22 cellular contexts compared by ENCODE assay signal in genomic region chr1:218817747-218818146, GRCh38.
DNase-seq lines count a peak whose midpoint lies in the region; ATAC-seq and TF ChIP-seq lines count a peak whose summit lies in the region.
"Had no signal": no experiment of that assay in that cellular context is flagged by ENCODE, and none has a peak within 500 bp of the region (broad histone marks: within the 10 kb centered on the region; RNA-seq: fewer than 3 reads in every experiment).

No MANE protein-coding gene starts in this region.

- H4K20me1 ChIP-seq in SK-N-SH (ENCODE audit: insufficient read depth): no peaks in the 10 kb centered on the region
- H4K20me1 ChIP-seq: BLaER1 treated with 17β-estradiol and CSF1 and Interleukin-3, amounts not matched to agents 10 nM and 100 nM had no signal

- TF ChIP-seq POLR2A in esophagus muscularis mucosa (IDR thresholded peaks at IDR 0.05; ENCODE audit: low read depth): no peak

- no peak overlapping the region for H3K4me2 ChIP-seq in SK-N-SH
- H3K4me2 ChIP-seq: BLaER1 treated with 17β-estradiol and CSF1 and Interleukin-3, amounts not matched to agents 10 nM and 100 nM; GM23338 had no signal

- H3K9me2 ChIP-seq in SK-N-SH: no peaks in the 10 kb centered on the region

- H3K4me1 ChIP-seq in SK-N-SH (ENCODE audit: control insufficient read depth in 1 of 2, insufficient read depth in 2 of 2, low read depth in 1 of 2, low read length in 1 of 2): peaks cover 0 to 5% of the 10 kb centered on the region in 2 experiments; a peak in 2 of 4 replicates
- H3K4me1 ChIP-seq in heart right ventricle: peaks cover 0 to 5% (median 0%) of the 10 kb centered on the region in 9 donors
- H3K4me1 ChIP-seq in esophagus muscularis mucosa: no peaks in the 10 kb centered on the region
- H3K4me1 ChIP-seq: BLaER1 treated with 17β-estradiol and CSF1 and Interleukin-3, amounts not matched to agents 10 nM and 100 nM; foreskin keratinocyte; upper lobe of right lung had no signal

- intact Hi-C loops in heart right ventricle (cut with DNase I) (no loop called here), esophagus muscularis mucosa (cut with DNase I) (no loop called here)

- no peaks in the 10 kb centered on the region for H3K79me2 ChIP-seq in SK-N-SH (ENCODE audit: insufficient read depth)

- H3K27ac ChIP-seq in SK-N-SH (ENCODE audit: low read depth in 2 of 2, low read length in 1 of 2) (no peak overlapping the region), heart right ventricle (peak overlapping the region in 4 of 10 donors; percentile 16 to 41 (median 29)), esophagus muscularis mucosa (replicated peaks in 1 of 4) (no peak overlapping the region)
- H3K27ac ChIP-seq: BLaER1 treated with 17β-estradiol and CSF1 and Interleukin-3, amounts not matched to agents 10 nM and 100 nM; foreskin keratinocyte; neutrophil; upper lobe of right lung had no signal

- no peak for TF ChIP-seq RAD21 in SK-N-SH (IDR thresholded peaks at IDR 0.05; ENCODE audit: low read length)

- POLR2A ChIA-PET in SK-N-SH (lab: Yijun Ruan, JAX): no interaction called here

- H3K9ac ChIP-seq in SK-N-SH: no peak overlapping the region
- H3K9ac ChIP-seq: BLaER1 treated with 17β-estradiol and CSF1 and Interleukin-3, amounts not matched to agents 10 nM and 100 nM had no signal

- CTCF ChIA-PET in SK-N-SH (lab: Yijun Ruan, JAX): interaction anchor here (0.6 kb wide), 1 partner anchor 325 kb away, joined by 3 read pairs; no protein-coding TSS in a partner anchor

- no peak overlapping the region for H3K4me3 ChIP-seq in SK-N-SH (ENCODE audit: low read depth in 2 of 2, low read length in 1 of 2)
- H3K4me3 ChIP-seq in heart right ventricle: no peak overlapping the region
- no peak overlapping the region for H3K4me3 ChIP-seq in esophagus muscularis mucosa
- H3K4me3 ChIP-seq: BLaER1 treated with 17β-estradiol and CSF1 and Interleukin-3, amounts not matched to agents 10 nM and 100 nM; GM23338; mucosa of descending colon; upper lobe of right lung had no signal

- TF ChIP-seq CTCF in SK-N-SH (IDR thresholded peaks at IDR 0.05): no peak
- no peak for TF ChIP-seq CTCF in heart right ventricle (IDR thresholded peaks at IDR 0.05)
- TF ChIP-seq CTCF in esophagus muscularis mucosa (IDR thresholded peaks at IDR 0.05): no peak

- no peaks in the 10 kb centered on the region for H3K9me3 ChIP-seq in SK-N-SH
- H3K9me3 ChIP-seq in heart right ventricle: no peaks in the 10 kb centered on the region
- no peaks in the 10 kb centered on the region for H3K9me3 ChIP-seq in esophagus muscularis mucosa
- H3K9me3 ChIP-seq: BLaER1 treated with 17β-estradiol and CSF1 and Interleukin-3, amounts not matched to agents 10 nM and 100 nM; mucosa of descending colon; neutrophil; upper lobe of right lung had no signal

- H2AFZ ChIP-seq in SK-N-SH (ENCODE audit: low read depth): peak overlapping the region; percentile 39; the same call in 1 of the 2 replicates
- H2AFZ ChIP-seq: GM23338 had no signal

- DNase-seq in Ammon's horn (ENCODE audit: low spot score) (peak; percentile 23), SK-N-SH (peak; percentile 5), heart right ventricle (no peak), pons (ENCODE audit: low spot score) (peak; percentile 23), glomerular visceral epithelial cell (ENCODE audit: extremely low spot score) (no peak), esophagus muscularis mucosa (ENCODE audit: extremely low spot score) (no peak), NAMALWA (ENCODE audit: low spot score) (no peak)
- no peak for DNase-seq in activated CD4-positive, alpha-beta T cell treated with anti-CD3 and anti-CD28 coated beads, Interleukin-2, amount 50 U/mL, for 1 hour
- DNase-seq: activated CD4-positive, CD25-positive, alpha-beta regulatory T cell; activated naive CD4-positive, alpha-beta T cell treated with anti-CD3 and anti-CD28 coated beads, Interleukin-2, amount 10 ng/mL, durations not matched to agents 7 days and 5 days; activated T-cell treated with anti-CD3 and anti-CD28 coated beads, Interleukin-2, amount 50 U/mL, for 4 hours; aorta; foreskin keratinocyte; mucosa of descending colon; NCI-H1417 treated with DMSO at 0.1 percent for 48 hours; NCI-H526; stimulated activated naive CD8-positive, alpha-beta T cell treated with anti-CD3 and anti-CD28 coated beads, Interleukin-15, amount 100 ng/mL, for 72 hours; T-helper 9 cell; upper lobe of right lung had no signal

- no peaks in the 10 kb centered on the region for H3K36me3 ChIP-seq in SK-N-SH (replicated peaks in 1 of 2; ENCODE audit: control insufficient read depth in 1 of 2, insufficient read depth in 2 of 2, low read length in 1 of 2)
- H3K36me3 ChIP-seq in heart right ventricle: no peaks in the 10 kb centered on the region
- no peaks in the 10 kb centered on the region for H3K36me3 ChIP-seq in esophagus muscularis mucosa
- H3K36me3 ChIP-seq: BLaER1 treated with 17β-estradiol and CSF1 and Interleukin-3, amounts not matched to agents 10 nM and 100 nM; neutrophil; upper lobe of right lung had no signal

- no peaks in the 10 kb centered on the region for H3K27me3 ChIP-seq in SK-N-SH (ENCODE audit: insufficient read depth)
- no peaks in the 10 kb centered on the region for H3K27me3 ChIP-seq in heart right ventricle
- no peaks in the 10 kb centered on the region for H3K27me3 ChIP-seq in esophagus muscularis mucosa
- H3K27me3 ChIP-seq: BLaER1 treated with 17β-estradiol and CSF1 and Interleukin-3, amounts not matched to agents 10 nM and 100 nM; foreskin keratinocyte; neutrophil; upper lobe of right lung had no signal

- ATAC-seq in heart right ventricle: peak in 7 of 8 donors; percentile 42 to 77 (median 65)
- ATAC-seq: activated T-cell treated with anti-CD3 and anti-CD28 coated beads, Interleukin-2, amount 50 U/mL, for 4 hours; foreskin keratinocyte; mucosa of descending colon; stimulated activated naive CD8-positive, alpha-beta T cell treated with anti-CD3 and anti-CD28 coated beads, Interleukin-15, amount 100 ng/mL, for 72 hours; upper lobe of right lung had no signal

- no peaks in the 10 kb centered on the region for H3F3A ChIP-seq in SK-N-SH (replicated peaks; ENCODE audit: insufficient read depth)

- WGBS in SK-N-SH (ENCODE audit: low lambda C conversion rate): 83% methylated on average over 5 of the region's 5 CpGs
- 69 to 78% methylated on average over 5 of the region's 5 CpGs for WGBS in heart right ventricle, 2 donors
- 64% methylated on average over 5 of the region's 5 CpGs for WGBS in esophagus muscularis mucosa

- TF ChIP-seq EP300 in SK-N-SH (IDR thresholded peaks at IDR 0.05; ENCODE audit: borderline replicate concordance in 1 of 2, low read depth in 1 of 2, low read length in 1 of 2): 0 out of 4 replicates have a peak, but pooled peaks of 1 of the 2 experiments have one; percentile 10
- no peak for TF ChIP-seq EP300 in esophagus muscularis mucosa (IDR thresholded peaks at IDR 0.05)

TF ChIP-seq in SK-N-SH, 30 proteins besides CTCF, POLR2A, EP300 and RAD21:
- TF ChIP-seq GATA2 (CRISPR knock-in tag; IDR thresholded peaks at IDR 0.05) (peak; percentile 27; the same call in 1 of the 2 replicates), MXI1 (IDR thresholded peaks at IDR 0.05; ENCODE audit: low read depth, low read length) (no peak)

Comparison
In these comparisons a context has a peak if more than half of its experiments do, and no peak if none do; other contexts are left out.
1. DNase-seq: peak in Ammon's horn (single experiment), SK-N-SH (single experiment) and pons (single experiment); none in heart right ventricle (0 of 2), glomerular visceral epithelial cell (single experiment), activated CD4-positive, alpha-beta T cell treated with anti-CD3 and anti-CD28 coated beads, Interleukin-2, amount 50 U/mL, for 1 hour (single experiment), esophagus muscularis mucosa (single experiment) and NAMALWA (single experiment).